ENCODE assay signal across 1 cellular context in the genomic region with DNA sequence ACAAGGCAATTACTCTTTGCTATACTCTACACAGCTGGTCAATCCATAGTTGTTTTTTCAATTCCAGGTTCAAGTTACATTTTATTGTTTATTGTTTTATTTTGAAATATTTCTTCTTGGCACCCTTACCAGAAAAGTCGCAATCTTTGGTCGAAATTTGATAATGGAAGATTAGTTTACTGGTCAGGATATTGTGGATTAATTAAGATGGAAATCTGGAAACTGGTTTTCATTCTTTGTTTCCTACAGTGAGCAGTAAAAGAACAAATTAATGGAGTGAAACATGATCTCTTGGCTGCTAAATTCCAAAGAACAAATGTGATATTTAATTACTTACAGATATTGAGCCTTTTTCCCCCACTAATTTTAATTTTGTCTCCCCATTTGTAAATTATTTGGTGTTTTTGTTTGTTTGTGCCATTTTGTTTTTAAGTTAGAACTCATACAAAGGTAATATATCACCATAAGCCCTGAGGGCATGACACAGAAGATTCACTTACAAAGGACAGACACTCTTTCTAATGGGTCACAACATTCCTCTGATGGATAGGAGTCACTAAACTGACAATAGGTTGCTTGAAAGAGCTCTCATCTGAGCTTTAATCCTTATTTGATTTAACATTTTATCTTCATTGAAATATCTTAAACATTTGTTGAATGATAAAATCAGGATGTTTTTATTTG.
TF ChIP-seq lines count a peak whose summit lies in the region.

No MANE protein-coding gene starts in this region.

TF ChIP-seq in WTC11, 78 proteins besides CTCF, POLR2A, EP300 and RAD21 (continued from another document):
- TF ChIP-seq, protein P1, sequence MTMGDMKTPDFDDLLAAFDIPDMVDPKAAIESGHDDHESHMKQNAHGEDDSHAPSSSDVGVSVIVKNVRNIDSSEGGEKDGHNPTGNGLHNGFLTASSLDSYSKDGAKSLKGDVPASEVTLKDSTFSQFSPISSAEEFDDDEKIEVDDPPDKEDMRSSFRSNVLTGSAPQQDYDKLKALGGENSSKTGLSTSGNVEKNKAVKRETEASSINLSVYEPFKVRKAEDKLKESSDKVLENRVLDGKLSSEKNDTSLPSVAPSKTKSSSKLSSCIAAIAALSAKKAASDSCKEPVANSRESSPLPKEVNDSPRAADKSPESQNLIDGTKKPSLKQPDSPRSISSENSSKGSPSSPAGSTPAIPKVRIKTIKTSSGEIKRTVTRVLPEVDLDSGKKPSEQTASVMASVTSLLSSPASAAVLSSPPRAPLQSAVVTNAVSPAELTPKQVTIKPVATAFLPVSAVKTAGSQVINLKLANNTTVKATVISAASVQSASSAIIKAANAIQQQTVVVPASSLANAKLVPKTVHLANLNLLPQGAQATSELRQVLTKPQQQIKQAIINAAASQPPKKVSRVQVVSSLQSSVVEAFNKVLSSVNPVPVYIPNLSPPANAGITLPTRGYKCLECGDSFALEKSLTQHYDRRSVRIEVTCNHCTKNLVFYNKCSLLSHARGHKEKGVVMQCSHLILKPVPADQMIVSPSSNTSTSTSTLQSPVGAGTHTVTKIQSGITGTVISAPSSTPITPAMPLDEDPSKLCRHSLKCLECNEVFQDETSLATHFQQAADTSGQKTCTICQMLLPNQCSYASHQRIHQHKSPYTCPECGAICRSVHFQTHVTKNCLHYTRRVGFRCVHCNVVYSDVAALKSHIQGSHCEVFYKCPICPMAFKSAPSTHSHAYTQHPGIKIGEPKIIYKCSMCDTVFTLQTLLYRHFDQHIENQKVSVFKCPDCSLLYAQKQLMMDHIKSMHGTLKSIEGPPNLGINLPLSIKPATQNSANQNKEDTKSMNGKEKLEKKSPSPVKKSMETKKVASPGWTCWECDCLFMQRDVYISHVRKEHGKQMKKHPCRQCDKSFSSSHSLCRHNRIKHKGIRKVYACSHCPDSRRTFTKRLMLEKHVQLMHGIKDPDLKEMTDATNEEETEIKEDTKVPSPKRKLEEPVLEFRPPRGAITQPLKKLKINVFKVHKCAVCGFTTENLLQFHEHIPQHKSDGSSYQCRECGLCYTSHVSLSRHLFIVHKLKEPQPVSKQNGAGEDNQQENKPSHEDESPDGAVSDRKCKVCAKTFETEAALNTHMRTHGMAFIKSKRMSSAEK (CRISPR knock-in tag; IDR thresholded peaks at IDR 0.05; ENCODE audit: borderline replicate concordance) = no peak
- TF ChIP-seq, protein P2, sequence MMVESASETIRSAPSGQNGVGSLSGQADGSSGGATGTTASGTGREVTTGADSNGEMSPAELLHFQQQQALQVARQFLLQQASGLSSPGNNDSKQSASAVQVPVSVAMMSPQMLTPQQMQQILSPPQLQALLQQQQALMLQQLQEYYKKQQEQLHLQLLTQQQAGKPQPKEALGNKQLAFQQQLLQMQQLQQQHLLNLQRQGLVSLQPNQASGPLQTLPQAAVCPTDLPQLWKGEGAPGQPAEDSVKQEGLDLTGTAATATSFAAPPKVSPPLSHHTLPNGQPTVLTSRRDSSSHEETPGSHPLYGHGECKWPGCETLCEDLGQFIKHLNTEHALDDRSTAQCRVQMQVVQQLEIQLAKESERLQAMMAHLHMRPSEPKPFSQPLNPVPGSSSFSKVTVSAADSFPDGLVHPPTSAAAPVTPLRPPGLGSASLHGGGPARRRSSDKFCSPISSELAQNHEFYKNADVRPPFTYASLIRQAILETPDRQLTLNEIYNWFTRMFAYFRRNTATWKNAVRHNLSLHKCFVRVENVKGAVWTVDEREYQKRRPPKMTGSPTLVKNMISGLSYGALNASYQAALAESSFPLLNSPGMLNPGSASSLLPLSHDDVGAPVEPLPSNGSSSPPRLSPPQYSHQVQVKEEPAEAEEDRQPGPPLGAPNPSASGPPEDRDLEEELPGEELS (CRISPR knock-in tag; IDR thresholded peaks at IDR 0.05) = no peak
- TF ChIP-seq ZNF219 (CRISPR knock-in tag; IDR thresholded peaks at IDR 0.05; ENCODE audit: borderline replicate concordance) (no peak), NFATC4 (CRISPR knock-in tag; IDR thresholded peaks at IDR 0.05) (no peak), RORB (CRISPR knock-in tag; IDR thresholded peaks at IDR 0.05) (no peak)
- TF ChIP-seq, protein P3, sequence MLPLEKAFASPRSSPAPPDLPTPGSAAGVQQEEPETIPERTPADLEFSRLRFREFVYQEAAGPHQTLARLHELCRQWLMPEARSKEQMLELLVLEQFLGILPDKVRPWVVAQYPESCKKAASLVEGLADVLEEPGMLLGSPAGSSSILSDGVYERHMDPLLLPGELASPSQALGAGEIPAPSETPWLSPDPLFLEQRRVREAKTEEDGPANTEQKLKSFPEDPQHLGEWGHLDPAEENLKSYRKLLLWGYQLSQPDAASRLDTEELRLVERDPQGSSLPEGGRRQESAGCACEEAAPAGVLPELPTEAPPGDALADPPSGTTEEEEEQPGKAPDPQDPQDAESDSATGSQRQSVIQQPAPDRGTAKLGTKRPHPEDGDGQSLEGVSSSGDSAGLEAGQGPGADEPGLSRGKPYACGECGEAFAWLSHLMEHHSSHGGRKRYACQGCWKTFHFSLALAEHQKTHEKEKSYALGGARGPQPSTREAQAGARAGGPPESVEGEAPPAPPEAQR (CRISPR knock-in tag; IDR thresholded peaks at IDR 0.05) = no peak
